8 cellular contexts compared by ENCODE assay signal in genomic region chr18:63848159-63848558, GRCh38. TPM values are rescaled to one million over a fixed set of nuclear protein-coding genes. Genes with fewer than 3 reads are reported as not detected.
DNase-seq lines count a peak whose midpoint lies in the region; ATAC-seq and TF ChIP-seq lines count a peak whose summit lies in the region.

No MANE protein-coding gene starts in this region.

- H3K27ac ChIP-seq in KMS-11 (no peak overlapping the region), RWPE1 (no peak overlapping the region), sigmoid colon (no peak overlapping the region)

- CTCF ChIA-PET in RWPE1 (lab: Yijun Ruan, JAX): no interaction called here

- H3K4me2 ChIP-seq in KMS-11: no peak overlapping the region

- H3K79me2 ChIP-seq in KMS-11 (ENCODE audit: insufficient read depth, low read depth): no peaks in the 10 kb centered on the region

- no peak for TF ChIP-seq POLR2A in sigmoid colon (IDR thresholded peaks at IDR 0.05)

- H3K4me3 ChIP-seq in KMS-11 (IDR thresholded peaks at IDR 0.05; ENCODE audit: insufficient read depth, low read depth, low read length) (no peak overlapping the region), fibroblast of pulmonary artery (replicated peaks; ENCODE audit: low read depth, low read length) (no peak overlapping the region), sigmoid colon (no peak overlapping the region)

- POLR2A ChIA-PET in RWPE1 (lab: Yijun Ruan, JAX; ENCODE audit: low non-redundant PET): no interaction called here

- H3K9me3 ChIP-seq in sigmoid colon: no peaks in the 10 kb centered on the region

- H3K4me1 ChIP-seq in KMS-11 (ENCODE audit: low read depth, poor library complexity, severe bottlenecking) (no peaks in the 10 kb centered on the region), sigmoid colon (peaks cover 0 to 6% (median 0%) of the 10 kb centered on the region in 4 donors)

- DNase-seq in CD1c-positive myeloid dendritic cell (ENCODE audit: extremely low spot score): peak; percentile 51
- peak; percentile 36 for DNase-seq in RWPE1 (ENCODE audit: low spot score)
- peak; percentile 73 for DNase-seq in fibroblast of pulmonary artery (ENCODE audit: low read depth)
- no peak for DNase-seq in sigmoid colon
- DNase-seq in amniotic stem cell (lab: John Stamatoyannopoulos, UW): no peak

- TF ChIP-seq CTCF in KMS-11 (conservative IDR thresholded peaks at IDR 0.05; ENCODE audit: low read depth, low read length) (peak; percentile 80), RWPE1 (conservative IDR thresholded peaks at IDR 0.05; ENCODE audit: low read depth) (peak; percentile 78), fibroblast of pulmonary artery (IDR thresholded peaks at IDR 0.05; ENCODE audit: low read length, missing control alignments) (peak; percentile 79), sigmoid colon (IDR thresholded peaks at IDR 0.05) (peak in 3 of 4 experiments; percentile 44 to 65 (median 45))

- H3K9ac ChIP-seq in KMS-11: no peak overlapping the region

- no peak overlapping the region for H2AFZ ChIP-seq in KMS-11 (ENCODE audit: low read depth)

- no peaks in the 10 kb centered on the region for H3K36me3 ChIP-seq in KMS-11 (ENCODE audit: insufficient read depth)
- H3K36me3 ChIP-seq in sigmoid colon: no peaks in the 10 kb centered on the region

- no peaks in the 10 kb centered on the region for H4K20me1 ChIP-seq in KMS-11 (ENCODE audit: insufficient read depth)

- H3K27me3 ChIP-seq in KMS-11 (ENCODE audit: insufficient read depth, low read depth): no peaks in the 10 kb centered on the region
- H3K27me3 ChIP-seq in sigmoid colon: no peaks in the 10 kb centered on the region

- ATAC-seq in GM18909 (IDR thresholded peaks at IDR 0.05; ENCODE audit: poor library complexity, unreplicated experiment) (peak; percentile 44), HG03460 (IDR thresholded peaks at IDR 0.05; ENCODE audit: unreplicated experiment) (no peak)

- 1 to 12% methylated on average over 2 of the region's 2 CpGs for WGBS in sigmoid colon, 2 donors

- intact Hi-C loops in sigmoid colon (cut with DNase I): loop anchor here (2.0 kb wide), 1 partner anchor 329 kb away; no protein-coding TSS in a partner anchor

- no peak for TF ChIP-seq EP300 in sigmoid colon (IDR thresholded peaks at IDR 0.05)

RNA-seq across cellular contexts. Expression of gene SERPINB2, which starts 39.3 kb away (rescaled TPM):
- under 1 TPM in 2 of 4 donors, not detected in 2; 0.33 to 0.81 TPM for total RNA-seq in sigmoid colon
- polyA plus RNA-seq in sigmoid colon: 1 to 10 TPM in 1 of 3 donors, under 1 TPM in 2; 0.10 to 1.4 (median 0.60) TPM

RNA-seq across cellular contexts. Expression of gene SERPINB10, which starts 59.6 kb away (rescaled TPM):
- not detected for total RNA-seq in sigmoid colon
- polyA plus RNA-seq in sigmoid colon: under 1 TPM in 1 of 3 donors, not detected in 2; 0.15 TPM

Comparison
In these comparisons a context has a peak if more than half of its experiments do, and no peak if none do; other contexts are left out.
1. DNase-seq: peak in CD1c-positive myeloid dendritic cell (single experiment), RWPE1 (single experiment) and fibroblast of pulmonary artery (single experiment); none in sigmoid colon (single experiment) and amniotic stem cell (single experiment).
2. Peak in every context shown above with its lines, with median percentiles within 50 percentile points of each other: CTCF ChIP-seq.